ENCODE assay signal across 32 cellular contexts in genomic region chrX:54838583-54838982, GRCh38. TPM values are rescaled to one million over a fixed set of nuclear protein-coding genes. Genes with fewer than 3 reads are reported as not detected.
"Had no signal": no experiment of that assay in that cellular context is flagged by ENCODE, and none has a peak within 500 bp of the region (broad histone marks: within the 10 kb centered on the region; RNA-seq: fewer than 3 reads in every experiment).

No MANE protein-coding gene starts in this region.

- H3K27ac Mint-ChIP-seq: stimulated activated effector memory CD8-positive, alpha-beta T cell treated with anti-CD3 and anti-CD28 coated beads, Interleukin-12 subunit alpha, Interleukin-12 subunit beta, amount 100 ng/mL, for 72 hours; stimulated activated memory B cell treated with anti-CD40 and anti-IgM and Interleukin-4, amounts not matched to agents 10 μg/mL and 1 μg/mL and 100 μg/mL, for 72 hours; stimulated activated naive B cell treated with anti-CD40 and anti-IgM and Interleukin-4, amounts not matched to agents 10 μg/mL and 1 μg/mL and 100 μg/mL, for 72 hours; stimulated activated naive CD8-positive, alpha-beta T cell treated with anti-CD3 and anti-CD28 coated beads, Interleukin-15, amount 100 ng/mL, for 72 hours; stimulated activated naive CD8-positive, alpha-beta T cell treated with anti-CD3 and anti-CD28 coated beads, Interleukin-15, Interleukin-2, amounts not matched to agents 100 ng/mL and 50 ng/mL, for 24 hours; type B pancreatic cell had no signal

- H3K27me3 ChIP-seq: suprapubic skin, testis, thyroid gland, tibial artery, tibial nerve, transverse colon, upper lobe of left lung, upper lobe of right lung, uterus, vagina had no signal

- H3K4me1 Mint-ChIP-seq: stimulated activated effector memory CD8-positive, alpha-beta T cell treated with anti-CD3 and anti-CD28 coated beads, Interleukin-12 subunit alpha, Interleukin-12 subunit beta, amount 100 ng/mL, for 72 hours; stimulated activated memory B cell treated with anti-CD40 and anti-IgM and Interleukin-4, amounts not matched to agents 10 μg/mL and 1 μg/mL and 100 μg/mL, for 72 hours; stimulated activated naive B cell treated with anti-CD40 and anti-IgM and Interleukin-4, amounts not matched to agents 10 μg/mL and 1 μg/mL and 100 μg/mL, for 72 hours; stimulated activated naive CD8-positive, alpha-beta T cell treated with anti-CD3 and anti-CD28 coated beads, Interleukin-15, amount 100 ng/mL, for 72 hours had no signal

- H3K9me3 ChIP-seq: suprapubic skin, testis, thoracic aorta, thyroid gland, tibial artery, tibial nerve, transverse colon, upper lobe of left lung, upper lobe of right lung, uterus, vagina had no signal

- FAIRE-seq: urothelium cell line had no signal

- H3K27me3 Mint-ChIP-seq: stimulated activated naive CD8-positive, alpha-beta T cell treated with anti-CD3 and anti-CD28 coated beads, Interleukin-15, amount 100 ng/mL, for 72 hours; type B pancreatic cell had no signal

- H3K36me3 ChIP-seq: stomach, suprapubic skin, thoracic aorta, thyroid gland, tibial artery, tibial nerve, transverse colon, upper lobe of left lung, upper lobe of right lung, uterus, vagina had no signal

- H3K27ac ChIP-seq: stomach, suprapubic skin, testis, thoracic aorta, thyroid gland, tibial artery, tibial nerve, transverse colon, upper lobe of left lung, upper lobe of right lung, uterus, vagina had no signal

- ATAC-seq: stimulated activated effector memory CD8-positive, alpha-beta T cell treated with anti-CD3 and anti-CD28 coated beads, Interleukin-12 subunit alpha, Interleukin-12 subunit beta, amount 100 ng/mL, for 72 hours; stimulated activated memory B cell treated with anti-CD40 and anti-IgM and Interleukin-4, amounts not matched to agents 10 μg/mL and 1 μg/mL and 100 μg/mL, for 72 hours; stimulated activated naive B cell treated with anti-CD40 and anti-IgM and Interleukin-4, amounts not matched to agents 10 μg/mL and 1 μg/mL and 100 μg/mL, for 72 hours; stimulated activated naive CD8-positive, alpha-beta T cell treated with anti-CD3 and anti-CD28 coated beads, Interleukin-15, amount 100 ng/mL, for 72 hours; stimulated activated naive CD8-positive, alpha-beta T cell treated with anti-CD3 and anti-CD28 coated beads, Interleukin-15, Interleukin-2, amounts not matched to agents 100 U/mL and 50 U/mL, for 24 hours; upper lobe of right lung had no signal

- H3K36me3 Mint-ChIP-seq: stimulated activated effector memory CD8-positive, alpha-beta T cell treated with anti-CD3 and anti-CD28 coated beads, Interleukin-12 subunit alpha, Interleukin-12 subunit beta, amount 100 ng/mL, for 72 hours; stimulated activated memory B cell treated with anti-CD40 and anti-IgM and Interleukin-4, amounts not matched to agents 10 μg/mL and 1 μg/mL and 100 μg/mL, for 72 hours; stimulated activated naive B cell treated with anti-CD40 and anti-IgM and Interleukin-4, amounts not matched to agents 10 μg/mL and 1 μg/mL and 100 μg/mL, for 72 hours; type B pancreatic cell had no signal

- H3K4me1 ChIP-seq: stomach, suprapubic skin, testis, thyroid gland, tibial artery, tibial nerve, transverse colon, upper lobe of left lung, upper lobe of right lung, uterus, vagina had no signal

- H3K4me3 Mint-ChIP-seq: stimulated activated effector memory CD8-positive, alpha-beta T cell treated with anti-CD3 and anti-CD28 coated beads, Interleukin-12 subunit alpha, Interleukin-12 subunit beta, amount 100 ng/mL, for 72 hours; stimulated activated memory B cell treated with anti-CD40 and anti-IgM and Interleukin-4, amounts not matched to agents 10 μg/mL and 1 μg/mL and 100 μg/mL, for 72 hours; stimulated activated naive B cell treated with anti-CD40 and anti-IgM and Interleukin-4, amounts not matched to agents 10 μg/mL and 1 μg/mL and 100 μg/mL, for 72 hours; stimulated activated naive CD8-positive, alpha-beta T cell treated with anti-CD3 and anti-CD28 coated beads, Interleukin-15, amount 100 ng/mL, for 72 hours; stimulated activated naive CD8-positive, alpha-beta T cell treated with anti-CD3 and anti-CD28 coated beads, Interleukin-15, Interleukin-2, amounts not matched to agents 100 ng/mL and 50 ng/mL, for 24 hours; type B pancreatic cell had no signal

- H3K9me3 Mint-ChIP-seq: stimulated activated effector memory CD8-positive, alpha-beta T cell treated with anti-CD3 and anti-CD28 coated beads, Interleukin-12 subunit alpha, Interleukin-12 subunit beta, amount 100 ng/mL, for 72 hours; stimulated activated memory B cell treated with anti-CD40 and anti-IgM and Interleukin-4, amounts not matched to agents 10 μg/mL and 1 μg/mL and 100 μg/mL, for 72 hours; stimulated activated naive B cell treated with anti-CD40 and anti-IgM and Interleukin-4, amounts not matched to agents 10 μg/mL and 1 μg/mL and 100 μg/mL, for 72 hours; stimulated activated naive CD8-positive, alpha-beta T cell treated with anti-CD3 and anti-CD28 coated beads, Interleukin-15, amount 100 ng/mL, for 72 hours; stimulated activated naive CD8-positive, alpha-beta T cell treated with anti-CD3 and anti-CD28 coated beads, Interleukin-15, Interleukin-2, amounts not matched to agents 100 ng/mL and 50 ng/mL, for 24 hours had no signal

- DNase-seq: stimulated activated CD4-positive, alpha-beta T cell treated with anti-CD3 and anti-CD28 coated beads, Interleukin-2, amount 100 ng/mL, for 48 hours; stimulated activated CD4-positive, alpha-beta T cell treated with anti-CD3 and anti-CD28 coated beads, Interleukin-4, amount 100 ng/mL, for 1 hour; stimulated activated CD4-positive, alpha-beta T cell treated with anti-CD3 and anti-CD28 coated beads, Interleukin-4, amount 100 ng/mL, for 24 hours; stimulated activated CD4-positive, alpha-beta T cell treated with anti-CD3 and anti-CD28 coated beads, Interleukin-4, amount 100 ng/mL, for 4 hours; stimulated activated CD8-positive, alpha-beta memory T cell treated with anti-CD3 and anti-CD28 coated beads, Interleukin-4, amount 100 ng/mL, for 48 hours; stimulated activated naive B cell treated with anti-CD40 and anti-IgM and Interleukin-4, amounts not matched to agents 10 μg/mL and 1 μg/mL and 100 μg/mL, for 72 hours; stimulated activated naive CD4-positive, alpha-beta T cell; stimulated activated naive CD4-positive, alpha-beta T cell treated with Interleukin-2 at 50 U/mL for 16 hours; stimulated activated naive CD8-positive, alpha-beta T cell treated with anti-CD3 and anti-CD28 coated beads, Interleukin-15, amount 100 ng/mL, for 72 hours; stimulated activated naive CD8-positive, alpha-beta T cell treated with anti-CD3 and anti-CD28 coated beads, Interleukin-15, Interleukin-2, amounts not matched to agents 100 U/mL and 50 U/mL, for 24 hours; stomach; substantia nigra; testis; thyroid gland; tibial artery; transverse colon; upper lobe of left lung; upper lobe of right lung; uterus had no signal

- H3K4me3 ChIP-seq: stomach, suprapubic skin, testis, thoracic aorta, thyroid gland, tibial artery, tibial nerve, transverse colon, upper lobe of left lung, upper lobe of right lung, uterus, vagina had no signal

RNA-seq across cellular contexts. Expression of gene ITIH6, which starts 40.5 kb away (rescaled TPM):
- total RNA-seq: stomach, subcutaneous adipose tissue, temporal lobe, thoracic aorta, thyroid gland, tibial nerve, transverse colon, upper lobe of left lung, upper lobe of right lung, ureter, uterus, vagina had no signal
- polyA plus RNA-seq: stomach, thymus had no signal
